In genomic region chr6:7737867-7738266, GRCh38 we compare ENCODE assay signal across 22 cellular contexts. TPM values are rescaled to one million over a fixed set of nuclear protein-coding genes. Genes with fewer than 3 reads are reported as not detected.
DNase-seq lines count a peak whose midpoint lies in the region; ATAC-seq, FAIRE-seq and TF ChIP-seq lines count a peak whose summit lies in the region.
"Had no signal": no experiment of that assay in that cellular context is flagged by ENCODE, and none has a peak within 500 bp of the region (broad histone marks: within the 10 kb centered on the region; RNA-seq: fewer than 3 reads in every experiment).

No MANE protein-coding gene starts in this region.

- TF ChIP-seq EP300 in A549 (IDR thresholded peaks at IDR 0.05): no peak

- H3K4me3 ChIP-seq in A549 (no peak overlapping the region), IMR-90 (ENCODE audit: insufficient read depth, low read depth, low read length) (no peak overlapping the region), endothelial cell of umbilical vein (replicated peaks in 1 of 3; ENCODE audit: insufficient read depth in 1 of 3, low read depth in 1 of 3, low read length in 3 of 3) (no peak overlapping the region)
- H3K4me3 ChIP-seq: BLaER1 treated with 17β-estradiol and CSF1 and Interleukin-3, amounts not matched to agents 10 nM and 100 nM had no signal

- no peak overlapping the region for H3K23ac ChIP-seq in IMR-90 (ENCODE audit: low read depth, low read length)

- no peak overlapping the region for H2BK15ac ChIP-seq in IMR-90 (ENCODE audit: low read depth, low read length)

- no peak for DNase-seq in A549 (ENCODE audit: low read depth in 1 of 2, low spot score in 1 of 2)
- no peak for DNase-seq in IMR-90
- DNase-seq in endothelial cell of umbilical vein (ENCODE audit: low read depth, low spot score): no peak
- DNase-seq in stimulated activated naive B cell treated with anti-CD40 and anti-IgM and Interleukin-4, amounts not matched to agents 10 μg/mL and 1 μg/mL and 100 μg/mL, for 72 hours: no peak
- DNase-seq in left colon: no peak
- no peak for DNase-seq in activated naive CD4-positive, alpha-beta T cell treated with Interleukin-2 at 50 U/mL for 16 hours
- DNase-seq: 8988T; AML-193; Caco-2; Calu3; CD4-positive, alpha-beta T cell; CD8-positive, alpha-beta T cell; DMS79 treated with DMSO at 0.1 percent for 48 hours; GF-D8 had no signal

- no peaks in the 10 kb centered on the region for H3K36me3 ChIP-seq in IMR-90 (ENCODE audit: control insufficient read depth, insufficient read depth, low read length)
- H3K36me3 ChIP-seq in endothelial cell of umbilical vein (ENCODE audit: control insufficient read depth in 2 of 2, extremely low read depth in 1 of 2, insufficient read depth in 2 of 2, low read length in 2 of 2): peaks cover 30 to 37% of the 10 kb centered on the region in 2 experiments
- H3K36me3 ChIP-seq: BLaER1 treated with 17β-estradiol and CSF1 and Interleukin-3, amounts not matched to agents 10 nM and 100 nM had no signal

- no peaks in the 10 kb centered on the region for H3K4me1 Mint-ChIP-seq in stimulated activated naive B cell treated with anti-CD40 and anti-IgM and Interleukin-4, amounts not matched to agents 10 μg/mL and 1 μg/mL and 100 μg/mL, for 72 hours
- H3K4me1 Mint-ChIP-seq: B cell had no signal

- TF ChIP-seq CTCF in A549 (IDR thresholded peaks at IDR 0.05) (no peak), IMR-90 (conservative IDR thresholded peaks at IDR 0.05; ENCODE audit: low read depth, low read length) (no peak), endothelial cell of umbilical vein (IDR thresholded peaks at IDR 0.05; ENCODE audit: extremely low read depth in 1 of 2, insufficient read depth in 1 of 2, low read depth in 1 of 2, low read length in 2 of 2) (no peak)

- no peak for ATAC-seq in A549
- no peak for ATAC-seq in IMR-90 (ENCODE audit: low read depth)
- ATAC-seq in stimulated activated naive B cell treated with anti-CD40 and anti-IgM and Interleukin-4, amounts not matched to agents 10 μg/mL and 1 μg/mL and 100 μg/mL, for 72 hours (replicated peaks): no peak
- ATAC-seq in left colon: no peak
- ATAC-seq: CD8-positive, alpha-beta T cell had no signal

- no peaks in the 10 kb centered on the region for H3K9me3 Mint-ChIP-seq in stimulated activated naive B cell treated with anti-CD40 and anti-IgM and Interleukin-4, amounts not matched to agents 10 μg/mL and 1 μg/mL and 100 μg/mL, for 72 hours
- H3K9me3 Mint-ChIP-seq: CD4-positive, alpha-beta T cell; CD8-positive, alpha-beta T cell had no signal

- no peak overlapping the region for H2BK120ac ChIP-seq in IMR-90 (ENCODE audit: low read depth, low read length)

- TF ChIP-seq RAD21 in A549 (conservative IDR thresholded peaks at IDR 0.05 in 1 of 2, IDR thresholded peaks at IDR 0.05 in 1 of 2) (no peak), IMR-90 (IDR thresholded peaks at IDR 0.05; ENCODE audit: low read length) (no peak)

- POLR2A ChIA-PET in A549 (lab: Yijun Ruan, JAX): no interaction called here
- POLR2A ChIA-PET in IMR-90 (lab: Charles Lee; ENCODE audit: unreplicated experiment): no interaction called here
- POLR2A ChIA-PET in endothelial cell of umbilical vein (lab: Charles Lee): no interaction called here

- in situ Hi-C loops in IMR-90 (cut with MboI; ENCODE audit: low sequenced_read_pairs): no loop called here

- no peak overlapping the region for H3K27ac Mint-ChIP-seq in stimulated activated naive B cell treated with anti-CD40 and anti-IgM and Interleukin-4, amounts not matched to agents 10 μg/mL and 1 μg/mL and 100 μg/mL, for 72 hours
- H3K27ac Mint-ChIP-seq: B cell; CD4-positive, alpha-beta T cell; CD8-positive, alpha-beta T cell had no signal

- H3K9me3 ChIP-seq in A549 (no peaks in the 10 kb centered on the region), IMR-90 (ENCODE audit: control insufficient read depth, insufficient read depth, low read length) (no peaks in the 10 kb centered on the region), endothelial cell of umbilical vein (replicated peaks; ENCODE audit: control insufficient read depth, insufficient read depth, low read length) (no peaks in the 10 kb centered on the region)
- H3K9me3 ChIP-seq: BLaER1 treated with 17β-estradiol and CSF1 and Interleukin-3, amounts not matched to agents 10 nM and 100 nM; Caco-2 had no signal

- no peak overlapping the region for H4K8ac ChIP-seq in IMR-90 (ENCODE audit: low read depth in 2 of 2, low read length in 2 of 2)

- intact Hi-C loops in IMR-90 (cut with micrococcal nuclease): no loop called here
- intact Hi-C loops in endothelial cell of umbilical vein (cut with micrococcal nuclease): no loop called here
- intact Hi-C loops in left colon (cut with DNase I, micrococcal nuclease): no loop called here

- H2AK5ac ChIP-seq in IMR-90 (ENCODE audit: low read depth, low read length): no peak overlapping the region

- CTCF ChIA-PET in A549 (lab: Yijun Ruan, JAX) (interaction anchor here (2.6 kb wide), 1 partner anchor 10 kb away, joined by 11 read pairs; no protein-coding TSS in a partner anchor), IMR-90 (lab: Yijun Ruan, JAX) (no interaction called here), endothelial cell of umbilical vein (lab: Charles Lee) (interaction anchor here (0.8 to 1.2 kb wide), 2 partner anchors 11 to 48 kb away, joined by 3 to 4 read pairs; no protein-coding TSS in a partner anchor)

- no peak overlapping the region for H3K27ac ChIP-seq in A549
- no peak overlapping the region for H3K27ac ChIP-seq in IMR-90 (ENCODE audit: insufficient read depth, low read length)
- H3K27ac ChIP-seq in endothelial cell of umbilical vein (ENCODE audit: insufficient read depth, low read depth, low read length): no peak overlapping the region
- H3K27ac ChIP-seq: BLaER1 treated with 17β-estradiol and CSF1 and Interleukin-3, amounts not matched to agents 10 nM and 100 nM; C4-2B had no signal

- no peaks in the 10 kb centered on the region for H3K4me1 ChIP-seq in A549
- H3K4me1 ChIP-seq in IMR-90 (ENCODE audit: control insufficient read depth, insufficient read depth, low read length): no peaks in the 10 kb centered on the region
- peaks cover 88% of the 10 kb centered on the region for H3K4me1 ChIP-seq in endothelial cell of umbilical vein (ENCODE audit: control insufficient read depth, extremely low read depth, insufficient read depth, low read length)
- H3K4me1 ChIP-seq: Caco-2 had no signal

- peaks cover 55 to 64% of the 10 kb centered on the region in 2 donors for H3K27me3 Mint-ChIP-seq in stimulated activated naive B cell treated with anti-CD40 and anti-IgM and Interleukin-4, amounts not matched to agents 10 μg/mL and 1 μg/mL and 100 μg/mL, for 72 hours

- H3K4me3 Mint-ChIP-seq in stimulated activated naive B cell treated with anti-CD40 and anti-IgM and Interleukin-4, amounts not matched to agents 10 μg/mL and 1 μg/mL and 100 μg/mL, for 72 hours: no peak overlapping the region
- H3K4me3 Mint-ChIP-seq: B cell; CD4-positive, alpha-beta T cell; CD8-positive, alpha-beta T cell had no signal

- H4K5ac ChIP-seq in IMR-90 (ENCODE audit: low read depth, low read length): no peak overlapping the region

- no peaks in the 10 kb centered on the region for H3K79me1 ChIP-seq in IMR-90 (ENCODE audit: low read depth in 1 of 2, low read length in 2 of 2)

- H3K14ac ChIP-seq in IMR-90 (replicated peaks; ENCODE audit: low read depth, low read length): no peak overlapping the region

- 92% methylated on average over 2 of the region's 2 CpGs for WGBS in A549 (ENCODE audit: missing lambda C conversion rate)
- no CpG with 5 or more reads among the region's 2 CpGs for WGBS in IMR-90 (ENCODE audit: extremely low coverage in 2 of 2, insufficient read length in 1 of 2), 2 experiments

- FAIRE-seq in A549 (lab: Jason Lieb, UNC) (no peak), endothelial cell of umbilical vein (lab: Jason Lieb, UNC) (no peak)
- FAIRE-seq: A204.1, D721Med, G401.6, GM12891, GM19239 had no signal

- H2BK5ac ChIP-seq in IMR-90 (ENCODE audit: low read depth, low read length, poor library complexity, severe bottlenecking): no peak overlapping the region

- dilution Hi-C loops in IMR-90 (cut with HindIII; ENCODE audit: low sequenced_read_pairs, unreplicated experiment) (no loop called here), endothelial cell of umbilical vein (cut with MboI; ENCODE audit: extremely low pct_ligation_motif_present, low sequenced_read_pairs) (no loop called here)

- H3K27me3 ChIP-seq in IMR-90 (ENCODE audit: control insufficient read depth, insufficient read depth, low read length): peaks cover 22% of the 10 kb centered on the region
- H3K27me3 ChIP-seq in endothelial cell of umbilical vein (ENCODE audit: control insufficient read depth in 2 of 2, insufficient read depth in 2 of 2, low read length in 2 of 2): no peaks in the 10 kb centered on the region

- H3K18ac ChIP-seq in IMR-90 (ENCODE audit: low read depth, low read length): no peak overlapping the region

- H4K91ac ChIP-seq in IMR-90 (ENCODE audit: insufficient read depth, low read depth, low read length): no peak overlapping the region

- no peak overlapping the region for H3K4ac ChIP-seq in IMR-90 (ENCODE audit: low read depth, low read length)

- BruUV-seq in IMR-90 (replicated peaks; lab: Mats Ljungman, UMichigan) (no TSS peak), endothelial cell of umbilical vein (replicated peaks; lab: Mats Ljungman, UMichigan) (no TSS peak)

- H3K4me2 ChIP-seq in A549: no peak overlapping the region
- no peak overlapping the region for H3K4me2 ChIP-seq in IMR-90 (ENCODE audit: low read depth, low read length)
- H3K4me2 ChIP-seq in endothelial cell of umbilical vein (ENCODE audit: insufficient read depth, low read length): no peak overlapping the region
- H3K4me2 ChIP-seq: BLaER1 treated with 17β-estradiol and CSF1 and Interleukin-3, amounts not matched to agents 10 nM and 100 nM had no signal

- no peaks in the 10 kb centered on the region for H3K36me3 Mint-ChIP-seq in stimulated activated naive B cell treated with anti-CD40 and anti-IgM and Interleukin-4, amounts not matched to agents 10 μg/mL and 1 μg/mL and 100 μg/mL, for 72 hours
- H3K36me3 Mint-ChIP-seq: CD8-positive, alpha-beta T cell had no signal

- H3K56ac ChIP-seq in IMR-90 (ENCODE audit: extremely low read depth, insufficient read depth, low read length): no peak overlapping the region

- no peak overlapping the region for H2BK20ac ChIP-seq in IMR-90 (ENCODE audit: low read depth, low read length)

- no peak for TF ChIP-seq POLR2A in A549 (IDR thresholded peaks at IDR 0.05; ENCODE audit: low read length)
- no peak for TF ChIP-seq POLR2A in IMR-90 (IDR thresholded peaks at IDR 0.05; ENCODE audit: low read depth, low read length)
- no peak for TF ChIP-seq POLR2A in endothelial cell of umbilical vein (IDR thresholded peaks at IDR 0.05; ENCODE audit: low read depth, low read length)

- no peak overlapping the region for H3K9ac ChIP-seq in IMR-90 (ENCODE audit: low read depth, low read length)
- H3K9ac ChIP-seq in endothelial cell of umbilical vein (replicated peaks; ENCODE audit: extremely low read depth, insufficient read depth, low read length): no peak overlapping the region
- H3K9ac ChIP-seq: BLaER1 treated with 17β-estradiol and CSF1 and Interleukin-3, amounts not matched to agents 10 nM and 100 nM had no signal

- no peaks in the 10 kb centered on the region for H3K9me1 ChIP-seq in IMR-90 (ENCODE audit: insufficient read depth, low read length)
- H3K9me1 ChIP-seq in endothelial cell of umbilical vein (replicated peaks; ENCODE audit: control insufficient read depth, extremely low read depth, insufficient read depth, low read length): no peaks in the 10 kb centered on the region

- peaks cover 99% of the 10 kb centered on the region for H3K79me2 ChIP-seq in endothelial cell of umbilical vein (ENCODE audit: control insufficient read depth, insufficient read depth, low read length)

- no peak overlapping the region for H2AK9ac ChIP-seq in IMR-90 (replicated peaks; ENCODE audit: low read depth, low read length, poor library complexity)

- H2AFZ ChIP-seq in IMR-90 (replicated peaks; ENCODE audit: low read length, poor library complexity) (no peak overlapping the region), endothelial cell of umbilical vein (ENCODE audit: low read depth, low read length) (no peak overlapping the region)

- no peaks in the 10 kb centered on the region for H4K20me1 ChIP-seq in IMR-90 (ENCODE audit: insufficient read depth, low read length)
- H4K20me1 ChIP-seq in endothelial cell of umbilical vein (replicated peaks; ENCODE audit: control insufficient read depth, extremely low read depth, insufficient read depth, low read length): peaks cover 9% of the 10 kb centered on the region
- H4K20me1 ChIP-seq: BLaER1 treated with 17β-estradiol and CSF1 and Interleukin-3, amounts not matched to agents 10 nM and 100 nM had no signal

RNA-seq across cellular contexts. Expression of gene BMP6, which starts 12.0 kb away (rescaled TPM):
- polyA plus RNA-seq in A549 (2011; rRNA removed): 23.0 and 26.5 TPM in 2 replicates
- polyA plus RNA-seq in A549 (2012; cell fraction: cytosol; rRNA removed): 5.0 and 6.0 TPM in 2 replicates
- polyA plus RNA-seq in A549 (2012; cell fraction: nucleus; rRNA removed): 5.7 and 6.1 TPM in 2 replicates
- 3.0 to 8.4 TPM (median 4.5 TPM) in 3 replicates for polyA plus RNA-seq in A549 (2017; fragmentation: RNase III; extraction: RNeasy Plus Mini Kit Qiagen cat#74134 plus additional on column Dnase treatment)
- 21.0 and 26.3 TPM in 2 replicates for polyA minus RNA-seq in A549 (2011; rRNA and poly(A)+ RNA removed)
- 0.18 and 0.28 TPM in 2 replicates for total RNA-seq in IMR-90 (2012; rRNA removed)
- 0.19 TPM in 2 replicates for polyA plus RNA-seq in IMR-90 (2012; rRNA removed)
- polyA plus RNA-seq in IMR-90 (2012; cell fraction: cytosol; rRNA removed): 0.14 and 0.20 TPM in 2 replicates
- polyA plus RNA-seq in IMR-90 (2012; cell fraction: nucleus; rRNA removed; ENCODE audit: low replicate concordance): 0.07 and 0.17 TPM in 2 replicates
- total RNA-seq in endothelial cell of umbilical vein: 221 and 234 TPM in 2 replicates
- polyA plus RNA-seq in endothelial cell of umbilical vein: 276 and 285 TPM in 2 replicates
- 243 and 254 TPM in 2 replicates for polyA plus RNA-seq in endothelial cell of umbilical vein (2011; cell fraction: cytosol; rRNA removed)
- polyA plus RNA-seq in endothelial cell of umbilical vein (2011; cell fraction: nucleus; rRNA removed): 202 and 209 TPM in 2 replicates
- 157 and 189 TPM in 2 replicates for polyA plus RNA-seq in endothelial cell of umbilical vein (2012)
- polyA minus RNA-seq in endothelial cell of umbilical vein: 432 and 438 TPM in 2 replicates
- 42.2 TPM for polyA minus RNA-seq in endothelial cell of umbilical vein (2011; cell fraction: cytosol; rRNA and poly(A)+ RNA removed)
- polyA minus RNA-seq in endothelial cell of umbilical vein (2011; cell fraction: nucleus; rRNA and poly(A)+ RNA removed): 249 and 278 TPM in 2 replicates
- 1 to 10 TPM; 1.0 to 2.1 TPM for total RNA-seq in left colon
- total RNA-seq: CD4-positive, alpha-beta T cell; CD8-positive, alpha-beta T cell had no signal

Comparison
In these comparisons a context has a peak if more than half of its experiments do, and no peak if none do; other contexts are left out.
1. RNA of gene BMP6, which starts 12.0 kb away (total RNA-seq): 221 to 234 TPM in endothelial cell of umbilical vein; 1.0 to 2.1 TPM in left colon and 0.18 to 0.28 TPM in IMR-90; every median in the first group is over 10 times any median in the second.